In genomic region chr6:22300287-22300998, GRCh38 we compare ENCODE assay signal across 21 cellular contexts. TPM values are rescaled to one million over a fixed set of nuclear protein-coding genes. Genes with fewer than 3 reads are reported as not detected.
"Had no signal": no experiment of that assay in that cellular context is flagged by ENCODE, and none has a peak within 500 bp of the region (broad histone marks: within the 10 kb centered on the region; RNA-seq: fewer than 3 reads in every experiment).

No MANE protein-coding gene starts in this region.

- H3K36me3 Mint-ChIP-seq: naive thymus-derived CD4-positive, alpha-beta T cell had no signal

- H3K4me1 Mint-ChIP-seq: activated CD4-positive, alpha-beta memory T cell treated with anti-CD3 and anti-CD28 coated beads, Interleukin-2, amount 10 ng/mL, durations not matched to agents 7 days and 5 days; activated CD4-positive, alpha-beta T cell treated with anti-CD3 and anti-CD28 coated beads for 36 hours had no signal

- H3K27ac Mint-ChIP-seq: activated CD4-positive, alpha-beta memory T cell treated with anti-CD3 and anti-CD28 coated beads, Interleukin-2, amount 10 ng/mL, durations not matched to agents 7 days and 5 days; activated CD4-positive, alpha-beta T cell treated with anti-CD3 and anti-CD28 coated beads for 36 hours; activated T-cell treated with anti-CD3 and anti-CD28 coated beads, Interleukin-2, amount 50 U/mL, for 24 hours; endodermal cell had no signal

- H3K36me3 ChIP-seq: left ventricle myocardium inferior, right atrium auricular region, suprapubic skin had no signal

- H3K27ac ChIP-seq: dorsolateral prefrontal cortex, left ventricle myocardium inferior, right atrium auricular region, skin epidermis, suprapubic skin had no signal

- H3K4me3 ChIP-seq: dorsolateral prefrontal cortex, left ventricle myocardium inferior, mucosa of descending colon, right atrium auricular region, skin epidermis, suprapubic skin had no signal

- H3K9me3 Mint-ChIP-seq: activated T-cell treated with anti-CD3 and anti-CD28 coated beads, Interleukin-2, amount 50 U/mL, for 24 hours; endodermal cell had no signal

- H3K27me3 ChIP-seq: dorsolateral prefrontal cortex, right atrium auricular region, suprapubic skin had no signal

- H3K4me3 Mint-ChIP-seq: activated CD4-positive, alpha-beta memory T cell treated with anti-CD3 and anti-CD28 coated beads, Interleukin-2, amount 10 ng/mL, durations not matched to agents 7 days and 5 days; activated CD4-positive, alpha-beta T cell treated with anti-CD3 and anti-CD28 coated beads for 36 hours; activated T-cell treated with anti-CD3 and anti-CD28 coated beads, Interleukin-2, amount 50 U/mL, for 24 hours; endodermal cell; naive thymus-derived CD4-positive, alpha-beta T cell had no signal

- H3K4me1 ChIP-seq: left ventricle myocardium inferior, right atrium auricular region, suprapubic skin had no signal

- ATAC-seq: activated CD4-positive, alpha-beta T cell treated with anti-CD3 and anti-CD28 coated beads for 36 hours; mucosa of descending colon; naive thymus-derived CD4-positive, alpha-beta T cell had no signal

- H3K27me3 Mint-ChIP-seq: activated CD4-positive, alpha-beta memory T cell treated with anti-CD3 and anti-CD28 coated beads, Interleukin-2, amount 10 ng/mL, durations not matched to agents 7 days and 5 days; activated CD4-positive, alpha-beta T cell treated with anti-CD3 and anti-CD28 coated beads for 36 hours; activated T-cell treated with anti-CD3 and anti-CD28 coated beads, Interleukin-2, amount 50 U/mL, for 24 hours; naive thymus-derived CD4-positive, alpha-beta T cell had no signal

- DNase-seq: activated CD4-positive, alpha-beta memory T cell treated with anti-CD3 and anti-CD28 coated beads, Interleukin-2, amount 10 ng/mL, durations not matched to agents 7 days and 5 days; activated CD4-positive, alpha-beta T cell treated with anti-CD3 and anti-CD28 coated beads for 36 hours; activated effector memory CD4-positive, alpha-beta T cell treated with Interleukin-2 at 50 U/mL for 16 hours; activated naive CD4-positive, alpha-beta T cell treated with anti-CD3 and anti-CD28 coated beads, Interleukin-2, amount 50 U/mL, for 16 hours; activated T-cell treated with anti-CD3 and anti-CD28 coated beads, Interleukin-2, amount 50 U/mL, for 24 hours; dorsolateral prefrontal cortex; endodermal cell; kidney; left ventricle myocardium inferior; mucosa of descending colon; naive thymus-derived CD4-positive, alpha-beta T cell; stimulated activated CD4-positive, alpha-beta T cell treated with anti-CD3 and anti-CD28 coated beads, Interleukin-4, amount 100 ng/mL, for 4 hours; stimulated activated CD8-positive, alpha-beta memory T cell treated with anti-CD3 and anti-CD28 coated beads, Interleukin-4, amount 100 ng/mL, for 48 hours; stimulated activated naive CD4-positive, alpha-beta T cell treated with Interleukin-2 at 50 U/mL for 16 hours; trophoblast cell had no signal

- H3K9me3 ChIP-seq: left ventricle myocardium inferior, mucosa of descending colon, right atrium auricular region, suprapubic skin had no signal

RNA-seq across cellular contexts. Expression of gene PRL, which starts 3.6 kb away (rescaled TPM):
- total RNA-seq: activated CD4-positive, alpha-beta memory T cell treated with anti-CD3 and anti-CD28 coated beads, Interleukin-2, amount 10 ng/mL, durations not matched to agents 7 days and 5 days; activated CD4-positive, alpha-beta T cell treated with anti-CD3 and anti-CD28 coated beads for 36 hours; astrocyte; bronchial epithelial cell; dorsolateral prefrontal cortex; endodermal cell; epithelial cell of proximal tubule; kidney; left ventricle myocardium inferior; mucosa of descending colon; naive thymus-derived CD4-positive, alpha-beta T cell; right atrium auricular region; suprapubic skin had no signal
- polyA plus RNA-seq: naive thymus-derived CD4-positive, alpha-beta T cell had no signal
